Comparison of ENCODE assay signal across 1 cellular context in the genomic region with DNA sequence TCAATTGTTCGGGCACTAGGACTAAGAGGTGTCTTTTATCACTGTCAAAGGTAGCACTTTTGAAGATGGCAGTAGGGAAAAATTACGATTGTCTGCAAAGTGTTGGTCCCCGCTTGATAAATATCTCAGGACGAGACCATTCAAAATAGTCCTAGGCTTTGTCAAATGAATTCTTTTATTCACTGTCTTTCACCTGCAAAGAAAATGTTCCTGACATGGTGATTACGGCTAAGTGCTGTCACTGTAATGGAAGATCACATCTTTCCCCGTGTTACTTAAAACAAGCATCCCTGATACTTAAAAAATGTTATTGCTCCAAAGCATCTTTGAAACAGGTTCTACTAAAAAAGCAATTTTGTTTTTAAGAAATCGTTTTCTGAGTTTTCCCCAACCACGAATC.
TF ChIP-seq lines count a peak whose summit lies in the region.

No MANE protein-coding gene starts in this region.

TF ChIP-seq in H1, 55 proteins besides CTCF, POLR2A, EP300 and RAD21:
- TF ChIP-seq ATF2 (IDR thresholded peaks at IDR 0.05; ENCODE audit: low read length), result no peak
- TF ChIP-seq, protein P1, sequence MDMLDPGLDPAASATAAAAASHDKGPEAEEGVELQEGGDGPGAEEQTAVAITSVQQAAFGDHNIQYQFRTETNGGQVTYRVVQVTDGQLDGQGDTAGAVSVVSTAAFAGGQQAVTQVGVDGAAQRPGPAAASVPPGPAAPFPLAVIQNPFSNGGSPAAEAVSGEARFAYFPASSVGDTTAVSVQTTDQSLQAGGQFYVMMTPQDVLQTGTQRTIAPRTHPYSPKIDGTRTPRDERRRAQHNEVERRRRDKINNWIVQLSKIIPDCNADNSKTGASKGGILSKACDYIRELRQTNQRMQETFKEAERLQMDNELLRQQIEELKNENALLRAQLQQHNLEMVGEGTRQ (IDR thresholded peaks at IDR 0.05; ENCODE audit: low read length), result no peak
- TF ChIP-seq YY1 (IDR thresholded peaks at IDR 0.05; ENCODE audit: low read depth, low read length), result no peak
- TF ChIP-seq CHD7 (IDR thresholded peaks at IDR 0.05; ENCODE audit: insufficient replicate concordance, low read length), result no peak
- TF ChIP-seq NANOG (IDR thresholded peaks at IDR 0.05; ENCODE audit: insufficient read depth, low read depth, low read length, poor library complexity, severe bottlenecking), result no peak
- TF ChIP-seq BACH1 (IDR thresholded peaks at IDR 0.05; ENCODE audit: low read length), result no peak
- no peak for TF ChIP-seq RXRA (IDR thresholded peaks at IDR 0.05; ENCODE audit: insufficient read depth, low read depth, low read length)
- TF ChIP-seq RBBP5 (IDR thresholded peaks at IDR 0.05; ENCODE audit: borderline replicate concordance, low read depth, low read length), result no peak
- TF ChIP-seq TBP (IDR thresholded peaks at IDR 0.05; ENCODE audit: low read depth, low read length), result no peak
- TF ChIP-seq RNF2 (IDR thresholded peaks at IDR 0.05; ENCODE audit: borderline replicate concordance, low read depth, low read length, missing control alignments, poor library complexity, severe bottlenecking), result no peak
- TF ChIP-seq MAFK (IDR thresholded peaks at IDR 0.05; ENCODE audit: low read depth, low read length), result no peak
- no peak for TF ChIP-seq CEBPB (IDR thresholded peaks at IDR 0.05; ENCODE audit: low read depth, low read length)
